In genomic region chr19:13764101-13764807, GRCh38 we compare ENCODE assay signal across 8 cellular contexts.
DNase-seq lines count a peak whose midpoint lies in the region; ATAC-seq and TF ChIP-seq lines count a peak whose summit lies in the region.

MRI1 (plus strand) TSS chr19:13764522; CDS start chr19:13764589, 67 bp downstream.

- peak within 1 kb of the TSS; percentile 62 for H3K9ac ChIP-seq in rectal smooth muscle tissue (ENCODE audit: low read length)

- peaks cover 5% of the 10 kb centered on the region for H3K4me1 ChIP-seq in rectal smooth muscle tissue (ENCODE audit: control insufficient read depth, insufficient read depth, low read length)

- no peaks in the 10 kb centered on the region for H3K9me3 Mint-ChIP-seq in T-helper 2 cell treated with Interferon-gamma antibody and Interleukin-4, amounts not matched to agents 5 μg/mL and 100 μg/mL, for 36 hours

- no peaks in the 10 kb centered on the region for H3K27me3 ChIP-seq in rectal smooth muscle tissue (ENCODE audit: control insufficient read depth, insufficient read depth, low read length)

- H3K27me3 Mint-ChIP-seq in T-helper 2 cell treated with Interferon-gamma antibody and Interleukin-4, amounts not matched to agents 5 μg/mL and 100 μg/mL, for 36 hours (ENCODE audit: low read depth) = no peaks in the 10 kb centered on the region

- peak within 1 kb of the TSS; percentile 67 for H3K27ac ChIP-seq in rectal smooth muscle tissue (ENCODE audit: low read depth, low read length)

- H3K4me3 ChIP-seq in AG04449 (ENCODE audit: low read depth, low read length) (peak within 1 kb of the TSS; percentile 93), rectal smooth muscle tissue (ENCODE audit: low read length) (peak within 1 kb of the TSS; percentile 89)

- H3K4me1 Mint-ChIP-seq in T-helper 2 cell treated with Interferon-gamma antibody and Interleukin-4, amounts not matched to agents 5 μg/mL and 100 μg/mL, for 36 hours (ENCODE audit: low read depth) = peaks cover 17% of the 10 kb centered on the region

- peak within 1 kb of the TSS; percentile 83 for H3K27ac Mint-ChIP-seq in T-helper 2 cell treated with Interferon-gamma antibody and Interleukin-4, amounts not matched to agents 5 μg/mL and 100 μg/mL, for 36 hours

- DNase-seq in AG04449 (ENCODE audit: low read depth, low spot score) (no peak), NCI-H1092 treated with DMSO at 0.1 percent for 48 hours (lab: John Stamatoyannopoulos, UW) (peak; percentile 71), astrocyte of the hippocampus (ENCODE audit: low read depth, low spot score) (peak; percentile 89), hepatic stellate cell (ENCODE audit: low spot score) (peak; percentile 88)
- DNase-seq in T-helper 2 cell treated with Interferon-gamma antibody and Interleukin-4, amounts not matched to agents 5 μg/mL and 100 μg/mL, for 36 hours (ENCODE audit: low spot score) = peak; percentile 42

- TF ChIP-seq POLR2A in GM19099 (IDR thresholded peaks at IDR 0.05; ENCODE audit: extremely low read depth, insufficient read length, low read depth) = peak; percentile 71

- peaks cover 19% of the 10 kb centered on the region for H3K36me3 ChIP-seq in rectal smooth muscle tissue (ENCODE audit: control insufficient read depth, insufficient read depth, low read length)

- peak within 1 kb of the TSS; percentile 91 for H3K4me3 Mint-ChIP-seq in T-helper 2 cell treated with Interferon-gamma antibody and Interleukin-4, amounts not matched to agents 5 μg/mL and 100 μg/mL, for 36 hours

- ATAC-seq in HG03108 (IDR thresholded peaks at IDR 0.05; ENCODE audit: unreplicated experiment) = no peak

- CTCF ChIA-PET in AG04449 (lab: Yijun Ruan, JAX) = interaction anchor here (0.7 to 1.8 kb wide), 4 partner anchors 10 to 100 kb away, joined by 3 to 7 read pairs (median 6); partner anchors contain the start of gene C19orf53

- H3K36me3 Mint-ChIP-seq in T-helper 2 cell treated with Interferon-gamma antibody and Interleukin-4, amounts not matched to agents 5 μg/mL and 100 μg/mL, for 36 hours (ENCODE audit: low read depth) = peaks cover 20% of the 10 kb centered on the region

- POLR2A ChIA-PET in AG04449 (lab: Yijun Ruan, JAX) = interaction anchor here (0.6 to 2.0 kb wide), 8 partner anchors 8 to 98 kb away, joined by 3 to 14 read pairs (median 4); partner anchors contain the start of genes C19orf53 and ZSWIM4

- TF ChIP-seq CTCF in AG04449 (IDR thresholded peaks at IDR 0.05; ENCODE audit: insufficient read depth, low read length, missing control alignments) = no peak
